ENCODE assay signal across 9 cellular contexts in the genomic region with DNA sequence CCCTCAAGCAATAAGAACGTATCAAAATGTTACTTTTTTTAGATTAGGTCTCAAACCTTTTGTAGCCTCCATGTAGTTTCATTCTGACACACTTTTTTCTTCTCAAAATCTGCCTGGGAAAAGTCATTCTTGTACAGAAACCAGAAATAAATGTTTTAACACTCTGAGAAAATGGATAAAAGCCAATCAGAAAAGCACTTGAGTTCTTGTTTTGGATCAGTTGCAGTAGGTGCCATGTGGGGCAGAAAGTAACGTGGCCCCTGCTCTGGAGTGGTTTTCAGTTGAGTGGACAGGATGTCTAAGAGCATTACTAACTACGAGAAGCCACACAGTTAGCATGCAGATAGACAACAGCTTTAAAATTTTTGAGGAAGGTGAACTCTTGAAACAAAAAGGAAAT. TPM values are rescaled to one million over a fixed set of nuclear protein-coding genes. Genes with fewer than 3 reads are reported as not detected.
A peak's percentile ranks its signal among the peaks of the same experiment; 100 is the strongest.
DNase-seq lines count a peak whose midpoint lies in the region; ATAC-seq and TF ChIP-seq lines count a peak whose summit lies in the region.
"Had no signal": no experiment of that assay in that cellular context is flagged by ENCODE, and none has a peak within 500 bp of the region (broad histone marks: within the 10 kb centered on the region; RNA-seq: fewer than 3 reads in every experiment).

No MANE protein-coding gene starts in this region.

- DNase-seq in CD14-positive monocyte (ENCODE audit: low spot score) = no peak
- no peak for DNase-seq in activated naive CD4-positive, alpha-beta T cell treated with anti-CD3 and anti-CD28 coated beads, Interleukin-2, amount 10 ng/mL, durations not matched to agents 7 days and 5 days
- DNase-seq in NCI-H226 = no peak
- no peak for DNase-seq in RKO (ENCODE audit: low spot score)
- no peak for DNase-seq in D341Med (ENCODE audit: low spot score)
- no peak for DNase-seq in Calu3

- BruUV-seq in Calu3 (replicated peaks; lab: Mats Ljungman, UMichigan) = no TSS peak

- peak overlapping the region; percentile 78 to 94 (median 89) for H3K27ac Mint-ChIP-seq in CD14-positive monocyte
- H3K27ac Mint-ChIP-seq in activated naive CD4-positive, alpha-beta T cell treated with anti-CD3 and anti-CD28 coated beads, Interleukin-2, amount 10 ng/mL, durations not matched to agents 7 days and 5 days = peak overlapping the region; percentile 81
- no peak overlapping the region for H3K27ac Mint-ChIP-seq in Calu3 (ENCODE audit: unreplicated experiment)

- H3K4me3 Mint-ChIP-seq in CD14-positive monocyte (peak overlapping the region in 1 of 2 donors; percentile 28), Calu3 (ENCODE audit: low read depth, unreplicated experiment) (no peak overlapping the region)
- H3K4me3 Mint-ChIP-seq in activated naive CD4-positive, alpha-beta T cell treated with anti-CD3 and anti-CD28 coated beads, Interleukin-2, amount 10 ng/mL, durations not matched to agents 7 days and 5 days = no peak overlapping the region

- H3K27me3 Mint-ChIP-seq in CD14-positive monocyte (ENCODE audit: low read depth in 3 of 3) = no peaks in the 10 kb centered on the region
- H3K27me3 Mint-ChIP-seq in activated naive CD4-positive, alpha-beta T cell treated with anti-CD3 and anti-CD28 coated beads, Interleukin-2, amount 10 ng/mL, durations not matched to agents 7 days and 5 days = no peaks in the 10 kb centered on the region
- no peaks in the 10 kb centered on the region for H3K27me3 Mint-ChIP-seq in Calu3 (ENCODE audit: unreplicated experiment)

- peak; percentile 75 for ATAC-seq in GM19025 (IDR thresholded peaks at IDR 0.05; ENCODE audit: low read depth, unreplicated experiment)
- peak; percentile 84 for ATAC-seq in HG03103 (IDR thresholded peaks at IDR 0.05; ENCODE audit: low read depth, unreplicated experiment)

- CTCF ChIA-PET in activated naive CD4-positive, alpha-beta T cell treated with anti-CD3 and anti-CD28 coated beads, Interleukin-2, amount 10 ng/mL, durations not matched to agents 7 days and 5 days (lab: Charles Lee) = interaction anchor here (1.1 to 2.5 kb wide), 6 partner anchors 9 to 149 kb away, joined by 3 to 18 read pairs (median 4); no protein-coding TSS in a partner anchor
- CTCF ChIA-PET in Calu3 (lab: Charles Lee) = no interaction called here

- TF ChIP-seq CTCF in CD14-positive monocyte (IDR thresholded peaks at IDR 0.05) (no peak), Calu3 (IDR thresholded peaks at IDR 0.05; ENCODE audit: unreplicated experiment) (no peak)

- H3K9me3 Mint-ChIP-seq in CD14-positive monocyte (no peaks in the 10 kb centered on the region), Calu3 (ENCODE audit: low read depth, unreplicated experiment) (no peaks in the 10 kb centered on the region)
- no peaks in the 10 kb centered on the region for H3K9me3 Mint-ChIP-seq in activated naive CD4-positive, alpha-beta T cell treated with anti-CD3 and anti-CD28 coated beads, Interleukin-2, amount 10 ng/mL, durations not matched to agents 7 days and 5 days

- intact Hi-C loops in CD14-positive monocyte (cut with micrococcal nuclease) (loop anchor here in 1 of 2 donors (10.0 kb wide), 1 partner anchor 87 kb away; no protein-coding TSS in a partner anchor), Calu3 (cut with micrococcal nuclease; ENCODE audit: unreplicated experiment) (no loop called here)

- H3K36me3 Mint-ChIP-seq in CD14-positive monocyte (peaks cover 29 to 36% of the 10 kb centered on the region in 2 donors), Calu3 (ENCODE audit: insufficient read depth, unreplicated experiment) (no peaks in the 10 kb centered on the region)
- H3K36me3 Mint-ChIP-seq in activated naive CD4-positive, alpha-beta T cell treated with anti-CD3 and anti-CD28 coated beads, Interleukin-2, amount 10 ng/mL, durations not matched to agents 7 days and 5 days = peaks cover 50% of the 10 kb centered on the region

- H3K4me1 Mint-ChIP-seq in CD14-positive monocyte = peaks cover 79% of the 10 kb centered on the region
- peaks cover 73% of the 10 kb centered on the region for H3K4me1 Mint-ChIP-seq in activated naive CD4-positive, alpha-beta T cell treated with anti-CD3 and anti-CD28 coated beads, Interleukin-2, amount 10 ng/mL, durations not matched to agents 7 days and 5 days
- H3K4me1 Mint-ChIP-seq in Calu3 (ENCODE audit: low read depth, unreplicated experiment) = no peaks in the 10 kb centered on the region

RNA-seq across cellular contexts. Expression of a gene that starts 19.1 kb away (rescaled TPM):
- 100 to 1,000 TPM; 190 to 288 TPM for polyA plus RNA-seq in CD14-positive monocyte
- not detected in 2 replicates for total RNA-seq in Calu3 (2022)

RNA-seq across cellular contexts. Expression of a gene that starts 29.9 kb away (rescaled TPM):
- polyA plus RNA-seq in CD14-positive monocyte = 1 to 10 TPM; 1.7 to 2.2 TPM
- not detected in 2 replicates for total RNA-seq in Calu3 (2022)
- total RNA-seq: kidney epithelial cell had no signal
